In the genomic region with DNA sequence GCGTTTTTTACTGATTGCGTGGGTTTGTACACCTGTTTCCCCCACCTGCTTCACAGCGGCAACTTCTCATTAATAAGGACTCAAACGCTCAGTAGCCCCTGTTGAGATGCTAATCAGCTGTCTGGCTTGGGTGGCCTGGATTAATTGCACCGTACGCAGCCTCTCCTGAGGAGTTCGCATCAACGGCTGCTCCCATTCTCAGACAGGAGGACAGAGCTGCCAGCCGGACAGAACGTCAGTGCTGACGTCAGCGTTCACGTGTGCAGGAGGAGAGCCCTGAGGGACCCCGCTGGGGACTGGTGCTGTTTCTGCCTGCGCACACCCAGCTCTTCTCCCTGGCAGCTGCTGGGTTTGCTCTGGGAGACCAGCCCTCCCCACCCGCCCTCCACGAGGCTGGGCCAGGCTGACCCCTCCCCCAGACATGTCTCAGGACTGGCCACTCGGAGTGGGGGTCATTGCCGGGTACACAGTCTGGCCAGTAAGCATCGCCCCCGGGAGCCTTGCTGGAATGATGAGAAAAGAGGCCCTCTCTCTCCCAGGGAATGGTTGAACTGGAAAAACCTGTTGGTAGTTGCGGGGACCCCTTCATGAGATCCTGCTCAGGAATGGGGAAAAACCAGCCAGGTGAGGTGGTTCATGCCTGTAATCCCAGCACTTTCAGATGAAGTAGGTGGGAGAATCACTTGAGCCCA, we compare ENCODE assay signal across 7 cellular contexts. TPM values are rescaled to one million over a fixed set of nuclear protein-coding genes. Genes with fewer than 3 reads are reported as not detected.
DNase-seq lines count a peak whose midpoint lies in the region; ATAC-seq and TF ChIP-seq lines count a peak whose summit lies in the region.

No MANE protein-coding gene starts in this region.

- H3K9ac ChIP-seq in HUES48 (ENCODE audit: low read depth, low read length): no peak overlapping the region

- POLR2A ChIA-PET in RWPE1 (lab: Yijun Ruan, JAX; ENCODE audit: low non-redundant PET): no interaction called here

- DNase-seq in RWPE1 (ENCODE audit: low spot score) (peak; percentile 79), erythroblast (lab: John Stamatoyannopoulos, UW) (peak; percentile 47 to 57), vagina (ENCODE audit: extremely low spot score in 2 of 2) (no peak), A172 (ENCODE audit: low spot score) (no peak)

- peak overlapping the region; percentile 34 for H3K27ac ChIP-seq in HUES48 (ENCODE audit: low read depth, low read length)
- no peak overlapping the region for H3K27ac ChIP-seq in RWPE1
- no peak overlapping the region for H3K27ac ChIP-seq in muscle layer of duodenum (ENCODE audit: low read length)
- no peak overlapping the region for H3K27ac ChIP-seq in vagina

- peaks cover 11% of the 10 kb centered on the region; the same call in 1 of the 2 replicates for H3K4me1 ChIP-seq in HUES48 (ENCODE audit: control insufficient read depth, insufficient read depth, low read length)
- H3K4me1 ChIP-seq in muscle layer of duodenum (ENCODE audit: control insufficient read depth in 1 of 2, insufficient read depth in 2 of 2, low read length in 2 of 2): no peaks in the 10 kb centered on the region
- peaks cover 8% of the 10 kb centered on the region for H3K4me1 ChIP-seq in vagina

- H3K27me3 ChIP-seq in HUES48 (ENCODE audit: control insufficient read depth, insufficient read depth, low read length) (no peaks in the 10 kb centered on the region), muscle layer of duodenum (ENCODE audit: low read depth, low read length) (no peaks in the 10 kb centered on the region), vagina (no peaks in the 10 kb centered on the region)

- no peak for TF ChIP-seq POLR2A in erythroblast (IDR thresholded peaks at IDR 0.05; ENCODE audit: low read length)
- no peak for TF ChIP-seq POLR2A in vagina (IDR thresholded peaks at IDR 0.05)

- ATAC-seq in GM19035 (IDR thresholded peaks at IDR 0.05; ENCODE audit: unreplicated experiment): no peak

- CTCF ChIA-PET in RWPE1 (lab: Yijun Ruan, JAX): interaction anchor here (1.0 kb wide), 1 partner anchor 74 kb away, joined by 3 read pairs; no protein-coding TSS in a partner anchor

- no peaks in the 10 kb centered on the region for H3K36me3 ChIP-seq in HUES48 (ENCODE audit: control insufficient read depth, insufficient read depth, low read length)
- no peaks in the 10 kb centered on the region for H3K36me3 ChIP-seq in muscle layer of duodenum (ENCODE audit: control insufficient read depth in 1 of 2, insufficient read depth in 2 of 2, low read length in 2 of 2)
- H3K36me3 ChIP-seq in vagina: no peaks in the 10 kb centered on the region

- intact Hi-C loops in vagina (cut with DNase I): no loop called here

- no peak overlapping the region for H3K4me3 ChIP-seq in HUES48 (ENCODE audit: low read depth, low read length)
- peak overlapping the region; percentile 51 for H3K4me3 ChIP-seq in muscle layer of duodenum (ENCODE audit: low read depth in 1 of 2, low read length in 2 of 2)
- H3K4me3 ChIP-seq in vagina: peak overlapping the region; percentile 24

- no peak for TF ChIP-seq CTCF in RWPE1 (conservative IDR thresholded peaks at IDR 0.05; ENCODE audit: low read depth)
- TF ChIP-seq CTCF in vagina (IDR thresholded peaks at IDR 0.05): no peak

- H3K9me3 ChIP-seq in HUES48 (ENCODE audit: control insufficient read depth, insufficient read depth, low read length): no peaks in the 10 kb centered on the region
- H3K9me3 ChIP-seq in muscle layer of duodenum (ENCODE audit: control insufficient read depth in 1 of 2, low read length in 2 of 2): no peaks in the 10 kb centered on the region
- no peaks in the 10 kb centered on the region for H3K9me3 ChIP-seq in vagina

RNA-seq across cellular contexts. Expression of gene BANP, which starts 5.7 kb away (rescaled TPM):
- total RNA-seq in vagina: 44.0 TPM
- 16.9 and 25.4 TPM in 2 replicates for total RNA-seq in A172 (2014; rRNA removed; shearing (Covaris generic))

RNA-seq across cellular contexts. Expression of gene CA5A, which starts 9.2 kb away (rescaled TPM):
- total RNA-seq in vagina: not detected
- total RNA-seq in A172 (2014; rRNA removed; shearing (Covaris generic)): not detected in 2 replicates

Comparison
In these comparisons a context has a peak if more than half of its experiments do, and no peak if none do; other contexts are left out.
1. DNase-seq: peak in RWPE1 (single experiment) and erythroblast (2 of 2); none in vagina (0 of 2) and A172 (single experiment).